ENCODE assay signal across 12 cellular contexts in the genomic region with DNA sequence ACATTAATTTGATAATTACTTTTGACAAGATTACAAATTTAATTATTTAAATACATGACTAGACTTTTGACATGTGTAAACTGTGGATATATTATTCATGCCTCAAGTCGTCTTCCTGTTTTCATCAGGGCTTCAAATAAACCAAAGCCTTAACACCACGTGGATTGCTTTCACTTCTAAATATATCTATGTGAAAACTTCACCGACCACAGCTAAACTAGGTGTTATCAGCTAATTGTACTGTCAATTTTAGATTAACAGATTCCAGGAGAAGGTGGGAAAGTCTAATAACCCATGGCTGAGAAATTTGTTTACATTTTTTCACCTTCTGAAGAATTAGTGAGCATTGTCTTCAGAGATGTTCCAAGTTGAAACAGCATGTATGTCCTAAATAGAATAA.
"Had no signal": no experiment of that assay in that cellular context is flagged by ENCODE, and none has a peak within 500 bp of the region (broad histone marks: within the 10 kb centered on the region; RNA-seq: fewer than 3 reads in every experiment).

No MANE protein-coding gene starts in this region.

- ATAC-seq: activated CD8-positive, alpha-beta T cell treated with anti-CD3 and anti-CD28 coated beads, Interleukin-2, amount 10 ng/mL, durations not matched to agents 7 days and 5 days had no signal

- H3K27me3 ChIP-seq: ascending aorta, thyroid gland had no signal

- H3K27ac ChIP-seq: ascending aorta, thyroid gland had no signal

- DNase-seq: activated CD4-positive, alpha-beta T cell treated with anti-CD3 and anti-CD28 coated beads for 4 hours; activated CD8-positive, alpha-beta memory T cell treated with anti-CD3 and anti-CD28 coated beads, Interleukin-2, amount 50 U/mL, for 48 hours; activated CD8-positive, alpha-beta T cell treated with anti-CD3 and anti-CD28 coated beads, Interleukin-2, amount 10 ng/mL, durations not matched to agents 7 days and 5 days; activated naive CD4-positive, alpha-beta T cell; endodermal cell; erythroblast; hippocampal formation; kidney glomerular epithelial cell; posterior cingulate gyrus; stimulated activated CD4-positive, alpha-beta T cell treated with anti-CD3 and anti-CD28 coated beads, Interleukin-4, amount 100 ng/mL, for 4 hours; thyroid gland had no signal

- H3K9me3 ChIP-seq: ascending aorta, thyroid gland had no signal

- H3K4me3 ChIP-seq: ascending aorta, thyroid gland had no signal

- H3K36me3 ChIP-seq: ascending aorta, thyroid gland had no signal

- H3K4me1 ChIP-seq: ascending aorta, thyroid gland had no signal
